ENCODE assay signal across 8 cellular contexts in genomic region chr22:43923191-43923590, GRCh38. TPM values are rescaled to one million over a fixed set of nuclear protein-coding genes. Genes with fewer than 3 reads are reported as not detected.
DNase-seq lines count a peak whose midpoint lies in the region; ATAC-seq and TF ChIP-seq lines count a peak whose summit lies in the region.

No MANE protein-coding gene starts in this region.

- intact Hi-C loops in CD14-positive monocyte (cut with micrococcal nuclease) (no loop called here), left lung (cut with DNase I) (no loop called here)

- H3K9me3 Mint-ChIP-seq in CD14-positive monocyte (peaks cover 0 to 15% (median 13%) of the 10 kb centered on the region in 7 donors), HFFc6 (peaks cover 6% of the 10 kb centered on the region; the same call in 1 of the 2 replicates)
- no peaks in the 10 kb centered on the region for H3K9me3 Mint-ChIP-seq in activated naive CD8-positive, alpha-beta T cell treated with anti-CD3 and anti-CD28 coated beads for 36 hours

- peaks cover 0 to 2% of the 10 kb centered on the region in 2 donors for H3K36me3 Mint-ChIP-seq in CD14-positive monocyte
- no peaks in the 10 kb centered on the region for H3K36me3 Mint-ChIP-seq in HFFc6 (ENCODE audit: low read depth)
- no peaks in the 10 kb centered on the region for H3K36me3 Mint-ChIP-seq in activated naive CD8-positive, alpha-beta T cell treated with anti-CD3 and anti-CD28 coated beads for 36 hours

- H3K4me1 ChIP-seq in left lung (peaks cover 7 to 16% of the 10 kb centered on the region in 2 donors), urinary bladder (ENCODE audit: insufficient read depth) (no peaks in the 10 kb centered on the region)

- DNase-seq in CD14-positive monocyte (ENCODE audit: low spot score): no peak
- DNase-seq in HFFc6: no peak
- DNase-seq in activated naive CD8-positive, alpha-beta T cell treated with anti-CD3 and anti-CD28 coated beads for 36 hours: no peak
- DNase-seq in left lung: no peak
- no peak for DNase-seq in SW480 (ENCODE audit: low spot score)
- DNase-seq in iPS-NIHi11 (ENCODE audit: low spot score): no peak

- H3K27ac ChIP-seq in left lung (no peak overlapping the region), urinary bladder (ENCODE audit: low read depth) (no peak overlapping the region)

- H3K27me3 ChIP-seq in left lung: peaks cover 19 to 78% of the 10 kb centered on the region in 2 donors

- no peaks in the 10 kb centered on the region for H3K9me3 ChIP-seq in left lung

- TF ChIP-seq CTCF in CD14-positive monocyte (IDR thresholded peaks at IDR 0.05) (no peak), HFFc6 (IDR thresholded peaks at IDR 0.05) (no peak), left lung (IDR thresholded peaks at IDR 0.05) (no peak)

- H3K27me3 Mint-ChIP-seq in CD14-positive monocyte (ENCODE audit: low read depth in 3 of 3) (peaks cover 33 to 56% (median 41%) of the 10 kb centered on the region in 3 donors), HFFc6 (ENCODE audit: insufficient read depth) (no peaks in the 10 kb centered on the region; the same call in 1 of the 2 replicates)
- peaks cover 22% of the 10 kb centered on the region for H3K27me3 Mint-ChIP-seq in activated naive CD8-positive, alpha-beta T cell treated with anti-CD3 and anti-CD28 coated beads for 36 hours

- 3% methylated on average over 13 of the region's 13 CpGs for WGBS in urinary bladder

- H3K4me3 ChIP-seq in left lung (peak overlapping the region; percentile 43 to 57), urinary bladder (ENCODE audit: low read depth, low read length) (peak overlapping the region; percentile 49)

- no peaks in the 10 kb centered on the region for H3K36me3 ChIP-seq in left lung
- no peaks in the 10 kb centered on the region for H3K36me3 ChIP-seq in urinary bladder (ENCODE audit: insufficient read depth)

- H3K27ac Mint-ChIP-seq in CD14-positive monocyte (no peak overlapping the region), HFFc6 (peak overlapping the region; percentile 79)
- H3K27ac Mint-ChIP-seq in activated naive CD8-positive, alpha-beta T cell treated with anti-CD3 and anti-CD28 coated beads for 36 hours: peak overlapping the region; percentile 48

- ATAC-seq in left lung (peak; percentile 21), GM18867 (IDR thresholded peaks at IDR 0.05; ENCODE audit: unreplicated experiment) (no peak)

- peaks cover 10% of the 10 kb centered on the region for H3K4me1 Mint-ChIP-seq in CD14-positive monocyte
- H3K4me1 Mint-ChIP-seq in HFFc6 (ENCODE audit: low read depth): peaks cover 62% of the 10 kb centered on the region
- peaks cover 4% of the 10 kb centered on the region for H3K4me1 Mint-ChIP-seq in activated naive CD8-positive, alpha-beta T cell treated with anti-CD3 and anti-CD28 coated beads for 36 hours

- peak overlapping the region; percentile 71 to 82 for H3K4me3 Mint-ChIP-seq in CD14-positive monocyte
- peak overlapping the region; percentile 73 for H3K4me3 Mint-ChIP-seq in HFFc6
- H3K4me3 Mint-ChIP-seq in activated naive CD8-positive, alpha-beta T cell treated with anti-CD3 and anti-CD28 coated beads for 36 hours: peak overlapping the region; percentile 80

RNA-seq across cellular contexts. Expression of gene PNPLA3, which starts 0.4 kb away (rescaled TPM):
- polyA plus RNA-seq in CD14-positive monocyte (not detected), urinary bladder (0.19 TPM)
- 1 to 10 TPM; 3.0 to 6.5 (median 3.4) TPM for total RNA-seq in HFFc6 (2021; fragmentation: NEBNext Ultra II Directional; extraction: Animal tissue kit (Norgen Biotek cat#: 25700))
- under 1 TPM; 0.39 to 0.52 TPM for total RNA-seq in activated naive CD8-positive, alpha-beta T cell treated with anti-CD3 and anti-CD28 coated beads for 36 hours
- total RNA-seq in left lung (1 to 10 TPM; 1.2 to 2.4 TPM), urinary bladder (0.37 TPM)

RNA-seq across cellular contexts. Expression of gene PNPLA5, which starts 31.4 kb away (rescaled TPM):
- polyA plus RNA-seq in CD14-positive monocyte: not detected
- total RNA-seq in HFFc6 (2021; fragmentation: NEBNext Ultra II Directional; extraction: Animal tissue kit (Norgen Biotek cat#: 25700)): not detected
- not detected for total RNA-seq in activated naive CD8-positive, alpha-beta T cell treated with anti-CD3 and anti-CD28 coated beads for 36 hours
- not detected for total RNA-seq in left lung
- not detected for total RNA-seq in urinary bladder
- polyA plus RNA-seq in urinary bladder: not detected

RNA-seq across cellular contexts. Expression of gene SAMM50, which starts 32.1 kb away (rescaled TPM):
- polyA plus RNA-seq in CD14-positive monocyte (10 to 100 TPM; 62.5 to 70.0 TPM), urinary bladder (34.3 TPM)
- 10 to 100 TPM; 51.6 to 57.2 (median 53.3) TPM for total RNA-seq in HFFc6 (2021; fragmentation: NEBNext Ultra II Directional; extraction: Animal tissue kit (Norgen Biotek cat#: 25700))
- 10 to 100 TPM; 59.0 to 62.3 TPM for total RNA-seq in activated naive CD8-positive, alpha-beta T cell treated with anti-CD3 and anti-CD28 coated beads for 36 hours
- total RNA-seq in left lung (10 to 100 TPM; 23.3 to 32.0 TPM), urinary bladder (27.5 TPM)

Comparison
In these comparisons a context has a peak if more than half of its experiments do, and no peak if none do; other contexts are left out.
1. H3K27ac Mint-ChIP-seq: peak in HFFc6 (single experiment) and activated naive CD8-positive, alpha-beta T cell treated with anti-CD3 and anti-CD28 coated beads for 36 hours (single experiment); none in CD14-positive monocyte (0 of 7).
2. Peak in every context shown above with its lines, with median percentiles within 50 percentile points of each other: H3K4me3 Mint-ChIP-seq.